In genomic region chr11:47184711-47185304, GRCh38 we compare ENCODE assay signal across 8 cellular contexts. TPM values are rescaled to one million over a fixed set of nuclear protein-coding genes. Genes with fewer than 3 reads are reported as not detected.
DNase-seq lines count a peak whose midpoint lies in the region; ATAC-seq, FAIRE-seq and TF ChIP-seq lines count a peak whose summit lies in the region.

No MANE protein-coding gene starts in this region.

- H3K4me3 ChIP-seq in LNCaP clone FGC (ENCODE audit: low read depth, low read length) (peak overlapping the region; percentile 61), bronchial epithelial cell (ENCODE audit: low read depth, low read length) (peak overlapping the region; percentile 63), subcutaneous abdominal adipose tissue (ENCODE audit: low read depth in 1 of 5, low read length in 5 of 5) (peak overlapping the region; percentile 53 to 69 (median 60))

- no peaks in the 10 kb centered on the region for H3K27me3 ChIP-seq in bronchial epithelial cell (ENCODE audit: control insufficient read depth, insufficient read depth, low read length)
- peaks cover 0 to 6% (median 6%) of the 10 kb centered on the region in 5 donors for H3K27me3 ChIP-seq in subcutaneous abdominal adipose tissue (ENCODE audit: control insufficient read depth in 5 of 5, insufficient read depth in 4 of 5, low read length in 5 of 5)

- ATAC-seq in left lobe of liver (peak; percentile 68), HG02642 (IDR thresholded peaks at IDR 0.05; ENCODE audit: poor library complexity, unreplicated experiment) (no peak)
- no peak for ATAC-seq in activated CD4-positive, alpha-beta T cell treated with anti-CD3 and anti-CD28 coated beads for 36 hours

- peak overlapping the region in 1 of 5 donors; percentile 73 for H3K9ac ChIP-seq in subcutaneous abdominal adipose tissue (ENCODE audit: low read length in 5 of 5)

- CTCF ChIA-PET in activated CD4-positive, alpha-beta T cell treated with anti-CD3 and anti-CD28 coated beads for 36 hours (lab: Charles Lee) = interaction anchor here (0.7 to 1.1 kb wide), 2 partner anchors 29 to 1067 kb away, joined by 3 read pairs; no protein-coding TSS in a partner anchor

- no peak for TF ChIP-seq CTCF in LNCaP clone FGC (IDR thresholded peaks at IDR 0.05; ENCODE audit: control insufficient read depth, extremely low read depth, insufficient read depth)
- no peak for TF ChIP-seq CTCF in bronchial epithelial cell (IDR thresholded peaks at IDR 0.05; ENCODE audit: insufficient read depth, low read length, severe bottlenecking)

- DNase-seq in LNCaP clone FGC (ENCODE audit: low read depth) (no peak), bronchial epithelial cell (ENCODE audit: low read depth) (no peak), left lobe of liver (ENCODE audit: low spot score) (peak; percentile 93), DMS79 (lab: John Stamatoyannopoulos, UW) (no peak)
- no peak for DNase-seq in activated CD4-positive, alpha-beta T cell treated with anti-CD3 and anti-CD28 coated beads for 36 hours
- no peak for DNase-seq in activated CD4-positive, alpha-beta T cell treated with anti-CD3 and anti-CD28 coated beads, Interleukin-2, amount 50 U/mL, for 1 hour

- peaks cover 2 to 40% (median 30%) of the 10 kb centered on the region in 5 donors for H3K4me1 ChIP-seq in subcutaneous abdominal adipose tissue (ENCODE audit: control insufficient read depth in 5 of 5, insufficient read depth in 5 of 5, low read length in 5 of 5)

- H3K4me1 Mint-ChIP-seq in activated CD4-positive, alpha-beta T cell treated with anti-CD3 and anti-CD28 coated beads for 36 hours = peaks cover 7% of the 10 kb centered on the region

- H3K9me3 ChIP-seq in subcutaneous abdominal adipose tissue (ENCODE audit: control insufficient read depth in 5 of 5, low read length in 5 of 5) = no peaks in the 10 kb centered on the region

- H3K4me3 Mint-ChIP-seq in activated CD4-positive, alpha-beta T cell treated with anti-CD3 and anti-CD28 coated beads for 36 hours = no peak overlapping the region

- POLR2A ChIA-PET in activated CD4-positive, alpha-beta T cell treated with anti-CD3 and anti-CD28 coated beads for 36 hours (lab: Charles Lee) = interaction anchor here (0.9 to 1.1 kb wide), 3 partner anchors 30 to 136 kb away, joined by 3 to 7 read pairs (median 4); partner anchors contain the start of gene DDB2

- intact Hi-C loops in activated CD4-positive, alpha-beta T cell treated with anti-CD3 and anti-CD28 coated beads for 36 hours (cut with DNase I, micrococcal nuclease) = no loop called here

- no peak overlapping the region for H3K27ac Mint-ChIP-seq in activated CD4-positive, alpha-beta T cell treated with anti-CD3 and anti-CD28 coated beads for 36 hours

- H3K36me3 Mint-ChIP-seq in activated CD4-positive, alpha-beta T cell treated with anti-CD3 and anti-CD28 coated beads for 36 hours (ENCODE audit: low read depth) = no peaks in the 10 kb centered on the region

- no peak for FAIRE-seq in bronchial epithelial cell (lab: Jason Lieb, UNC)

- peaks cover 12% of the 10 kb centered on the region for H3K36me3 ChIP-seq in bronchial epithelial cell (ENCODE audit: control insufficient read depth, insufficient read depth, low read length)
- H3K36me3 ChIP-seq in subcutaneous abdominal adipose tissue (ENCODE audit: control insufficient read depth in 5 of 5, insufficient read depth in 5 of 5, low read length in 5 of 5) = peaks cover 0 to 3% (median 0%) of the 10 kb centered on the region in 5 donors

- no peaks in the 10 kb centered on the region for H3K9me3 Mint-ChIP-seq in activated CD4-positive, alpha-beta T cell treated with anti-CD3 and anti-CD28 coated beads for 36 hours (ENCODE audit: low read depth)

- H3K27me3 Mint-ChIP-seq in activated CD4-positive, alpha-beta T cell treated with anti-CD3 and anti-CD28 coated beads for 36 hours = peaks cover 19% of the 10 kb centered on the region

- H3K27ac ChIP-seq in subcutaneous abdominal adipose tissue (ENCODE audit: low read depth, low read length) = no peak overlapping the region

RNA-seq across cellular contexts. Expression of gene PACSIN3, which starts 1.4 kb away (rescaled TPM):
- total RNA-seq in bronchial epithelial cell (63.2 and 97.1 TPM in 2 replicates), left lobe of liver (32.8 TPM)
- 1 to 10 TPM; 4.1 to 5.9 TPM for total RNA-seq in activated CD4-positive, alpha-beta T cell treated with anti-CD3 and anti-CD28 coated beads for 36 hours

RNA-seq across cellular contexts. Expression of gene ARFGAP2, which starts 8.1 kb away (rescaled TPM):
- total RNA-seq in bronchial epithelial cell (99.7 and 105 TPM in 2 replicates), left lobe of liver (77.6 TPM)
- 10 to 100 TPM; 74.9 to 76.5 TPM for total RNA-seq in activated CD4-positive, alpha-beta T cell treated with anti-CD3 and anti-CD28 coated beads for 36 hours

RNA-seq across cellular contexts. Expression of gene DDB2, which starts 30.0 kb away (rescaled TPM):
- total RNA-seq in bronchial epithelial cell (31.5 and 39.0 TPM in 2 replicates), left lobe of liver (15.4 TPM)
- total RNA-seq in activated CD4-positive, alpha-beta T cell treated with anti-CD3 and anti-CD28 coated beads for 36 hours = 100 to 1,000 TPM; 159 to 178 TPM
